ENCODE assay signal across 16 cellular contexts in genomic region chr12:9342614-9343353, GRCh38.
"Had no signal": no experiment of that assay in that cellular context is flagged by ENCODE, and none has a peak within 500 bp of the region (broad histone marks: within the 10 kb centered on the region; RNA-seq: fewer than 3 reads in every experiment).

No MANE protein-coding gene starts in this region.

- H3K9me3 ChIP-seq: breast epithelium, gastrocnemius medialis, mucosa of descending colon, stomach had no signal

- H3K36me3 Mint-ChIP-seq: naive B cell; stimulated activated effector memory CD8-positive, alpha-beta T cell treated with anti-CD3 and anti-CD28 coated beads, Interleukin-12 subunit alpha, Interleukin-12 subunit beta, amount 100 ng/mL, for 72 hours had no signal

- H3K9me3 Mint-ChIP-seq: memory B cell; stimulated activated effector memory CD8-positive, alpha-beta T cell treated with anti-CD3 and anti-CD28 coated beads, Interleukin-12 subunit alpha, Interleukin-12 subunit beta, amount 100 ng/mL, for 72 hours had no signal

- ATAC-seq: esophagus mucosa; gastrocnemius medialis; mucosa of descending colon; sciatic nerve; stimulated activated effector memory CD8-positive, alpha-beta T cell treated with anti-CD3 and anti-CD28 coated beads, Interleukin-12 subunit alpha, Interleukin-12 subunit beta, amount 100 ng/mL, for 72 hours had no signal

- H3K27ac Mint-ChIP-seq: memory B cell; stimulated activated effector memory CD8-positive, alpha-beta T cell treated with anti-CD3 and anti-CD28 coated beads, Interleukin-12 subunit alpha, Interleukin-12 subunit beta, amount 100 ng/mL, for 72 hours had no signal

- H3K27me3 Mint-ChIP-seq: memory B cell had no signal

- DNase-seq: activated CD4-positive, alpha-beta T cell treated with anti-CD3 and anti-CD28 coated beads, Interleukin-2, amount 50 U/mL, for 4 hours; activated naive CD4-positive, alpha-beta T cell; effector CD4-positive, alpha-beta T cell; gastrocnemius medialis; mucosa of descending colon; naive B cell; stimulated activated CD4-positive, alpha-beta T cell treated with anti-CD3 and anti-CD28 coated beads, Interleukin-4, amount 100 ng/mL, for 24 hours; stomach; T-helper 2 cell; trophoblast cell; WERI-Rb-1 had no signal

- H3K4me3 Mint-ChIP-seq: memory B cell; naive B cell; stimulated activated effector memory CD8-positive, alpha-beta T cell treated with anti-CD3 and anti-CD28 coated beads, Interleukin-12 subunit alpha, Interleukin-12 subunit beta, amount 100 ng/mL, for 72 hours had no signal

- H3K4me1 Mint-ChIP-seq: memory B cell, naive B cell had no signal
